Comparison of ENCODE assay signal across 18 cellular contexts in genomic region chr11:86606270-86606848, GRCh38.
DNase-seq lines count a peak whose midpoint lies in the region; ATAC-seq and TF ChIP-seq lines count a peak whose summit lies in the region.
"Had no signal": no experiment of that assay in that cellular context is flagged by ENCODE, and none has a peak within 500 bp of the region (broad histone marks: within the 10 kb centered on the region; RNA-seq: fewer than 3 reads in every experiment).

No MANE protein-coding gene starts in this region.

- no peaks in the 10 kb centered on the region for H3K9me3 ChIP-seq in HCT116 (ENCODE audit: control insufficient read depth in 1 of 2, insufficient read depth in 1 of 2, low read depth in 1 of 2, low read length in 2 of 2)
- H3K9me3 ChIP-seq in adipocyte (ENCODE audit: control insufficient read depth, low read length) = no peaks in the 10 kb centered on the region
- H3K9me3 ChIP-seq in smooth muscle cell (replicated peaks; ENCODE audit: low read depth) = no peaks in the 10 kb centered on the region
- H3K9me3 ChIP-seq in transverse colon = no peaks in the 10 kb centered on the region
- H3K9me3 ChIP-seq in T-helper 17 cell (ENCODE audit: control insufficient read depth, low read length, poor library complexity, severe bottlenecking) = no peaks in the 10 kb centered on the region

- H3K18ac ChIP-seq in mesendoderm (ENCODE audit: low read length) = no peak overlapping the region

- no peaks in the 10 kb centered on the region for H3K36me3 Mint-ChIP-seq in activated naive CD4-positive, alpha-beta T cell treated with anti-CD3 and anti-CD28 coated beads, Interleukin-2, amount 10 ng/mL, durations not matched to agents 7 days and 5 days
- H3K36me3 Mint-ChIP-seq in T-helper 17 cell (ENCODE audit: low read depth) = no peaks in the 10 kb centered on the region
- H3K36me3 Mint-ChIP-seq: CD8-positive, alpha-beta T cell had no signal

- H3K23ac ChIP-seq in mesendoderm (ENCODE audit: low read length) = no peak overlapping the region

- BruUV-seq in HCT116 (replicated peaks; lab: Mats Ljungman, UMichigan) = no TSS peak

- peak overlapping the region; percentile 3 for H2AFZ ChIP-seq in HCT116 (ENCODE audit: low read depth, low read length, poor library complexity, severe bottlenecking)
- H2AFZ ChIP-seq in smooth muscle cell (ENCODE audit: low read depth) = peak overlapping the region; percentile 44

- DNase-seq in HCT116 (ENCODE audit: low read depth, low spot score) (no peak), adipocyte (ENCODE audit: low read depth) (no peak), mesendoderm (no peak), smooth muscle cell (lab: John Stamatoyannopoulos, UW; ENCODE audit: unreplicated experiment) (no peak), NCI-H1436 (lab: John Stamatoyannopoulos, UW) (no peak), transverse colon (no peak), T-helper 17 cell (no peak)
- no peak for DNase-seq in activated naive CD4-positive, alpha-beta T cell treated with anti-CD3 and anti-CD28 coated beads, Interleukin-2, amount 10 ng/mL, durations not matched to agents 7 days and 5 days
- DNase-seq: activated CD8-positive, alpha-beta T cell treated with anti-CD3 and anti-CD28 coated beads, Interleukin-2, amount 10 ng/mL, durations not matched to agents 7 days and 5 days; activated naive CD8-positive, alpha-beta T cell treated with anti-CD3 and anti-CD28 coated beads, Interleukin-2, amount 50 U/mL, for 24 hours; CD8-positive, alpha-beta T cell; cerebellar nuclear complex; DMS79 treated with DMSO at 0.1 percent for 48 hours; left colon; NCI-H146; RPMI8226; stimulated activated naive CD4-positive, alpha-beta T cell had no signal

- H3K27ac Mint-ChIP-seq in activated naive CD4-positive, alpha-beta T cell treated with anti-CD3 and anti-CD28 coated beads, Interleukin-2, amount 10 ng/mL, durations not matched to agents 7 days and 5 days = no peak overlapping the region
- no peak overlapping the region for H3K27ac Mint-ChIP-seq in T-helper 17 cell
- H3K27ac Mint-ChIP-seq: activated CD8-positive, alpha-beta T cell treated with anti-CD3 and anti-CD28 coated beads, Interleukin-2, amount 10 ng/mL, durations not matched to agents 7 days and 5 days; activated naive CD8-positive, alpha-beta T cell treated with anti-CD3 and anti-CD28 coated beads, Interleukin-2, amount 50 U/mL, for 24 hours; CD8-positive, alpha-beta T cell had no signal

- POLR2A ChIA-PET in HCT116 (lab: Charles Lee) = no interaction called here

- TF ChIP-seq EP300 in transverse colon (IDR thresholded peaks at IDR 0.05; ENCODE audit: low read depth) = no peak

- no peak for ATAC-seq in HCT116
- no peak for ATAC-seq in T-helper 17 cell
- ATAC-seq: activated CD8-positive, alpha-beta T cell treated with anti-CD3 and anti-CD28 coated beads, Interleukin-2, amount 10 ng/mL, durations not matched to agents 7 days and 5 days; activated naive CD8-positive, alpha-beta T cell treated with anti-CD3 and anti-CD28 coated beads, Interleukin-2, amount 50 U/mL, for 24 hours; CD8-positive, alpha-beta T cell had no signal

- H3K9me2 ChIP-seq in HCT116 (ENCODE audit: insufficient read depth) = no peaks in the 10 kb centered on the region

- no peak overlapping the region for H3K4me2 ChIP-seq in HCT116 (ENCODE audit: low read length)
- no peak overlapping the region for H3K4me2 ChIP-seq in mesendoderm (ENCODE audit: low read length)
- no peak overlapping the region for H3K4me2 ChIP-seq in smooth muscle cell

- CTCF ChIA-PET in HCT116 (lab: Charles Lee) = interaction anchor here (0.6 to 0.9 kb wide), 2 partner anchors 35 to 193 kb away, joined by 3 read pairs; no protein-coding TSS in a partner anchor
- CTCF ChIA-PET in activated naive CD4-positive, alpha-beta T cell treated with anti-CD3 and anti-CD28 coated beads, Interleukin-2, amount 10 ng/mL, durations not matched to agents 7 days and 5 days (lab: Charles Lee) = interaction anchor here (4.0 to 4.4 kb wide), 2 partner anchors 12 to 151 kb away, joined by 26 to 50 read pairs; no protein-coding TSS in a partner anchor

- TF ChIP-seq RAD21 in HCT116 (IDR thresholded peaks at IDR 0.05; ENCODE audit: low read depth) = no peak

- RAD21 ChIA-PET in HCT116 (lab: Charles Lee; ENCODE audit: low non-redundant PET in 1 of 2, low total read pairs in 2 of 2, uncharacterized antibody in 2 of 2, unreplicated experiment in 2 of 2) = no interaction called here

- no peaks in the 10 kb centered on the region for H3K27me3 Mint-ChIP-seq in activated naive CD4-positive, alpha-beta T cell treated with anti-CD3 and anti-CD28 coated beads, Interleukin-2, amount 10 ng/mL, durations not matched to agents 7 days and 5 days
- H3K27me3 Mint-ChIP-seq in T-helper 17 cell = peaks cover 6% of the 10 kb centered on the region

- H3K4me3 ChIP-seq in HCT116 (replicated peaks in 1 of 2; ENCODE audit: low read depth in 1 of 2, low read length in 2 of 2) (no peak overlapping the region), adipocyte (ENCODE audit: low read length) (no peak overlapping the region), mesendoderm (ENCODE audit: low read length) (no peak overlapping the region), smooth muscle cell (no peak overlapping the region), transverse colon (no peak overlapping the region)

- H3K27ac ChIP-seq in HCT116 (ENCODE audit: low read depth, low read length) = no peak overlapping the region
- no peak overlapping the region for H3K27ac ChIP-seq in mesendoderm (ENCODE audit: low read depth, low read length)
- peak overlapping the region; percentile 49 for H3K27ac ChIP-seq in smooth muscle cell (ENCODE audit: low read depth)
- peak overlapping the region in 2 of 4 donors; percentile 48 to 56 for H3K27ac ChIP-seq in transverse colon
- H3K27ac ChIP-seq: VCaP had no signal

- H3K9me3 Mint-ChIP-seq in activated naive CD4-positive, alpha-beta T cell treated with anti-CD3 and anti-CD28 coated beads, Interleukin-2, amount 10 ng/mL, durations not matched to agents 7 days and 5 days = peaks cover 1% of the 10 kb centered on the region
- H3K9me3 Mint-ChIP-seq: CD8-positive, alpha-beta T cell had no signal

- no peaks in the 10 kb centered on the region for H3K36me3 ChIP-seq in HCT116 (ENCODE audit: control insufficient read depth in 1 of 2, insufficient read depth in 2 of 2, low read length in 2 of 2)
- H3K36me3 ChIP-seq in adipocyte (ENCODE audit: control insufficient read depth, insufficient read depth, low read length, severe bottlenecking) = no peaks in the 10 kb centered on the region
- H3K36me3 ChIP-seq in mesendoderm (ENCODE audit: control insufficient read depth, insufficient read depth, low read length) = no peaks in the 10 kb centered on the region
- H3K36me3 ChIP-seq in smooth muscle cell (ENCODE audit: low read depth) = no peaks in the 10 kb centered on the region
- no peaks in the 10 kb centered on the region for H3K36me3 ChIP-seq in transverse colon

- H2AK5ac ChIP-seq in mesendoderm (ENCODE audit: low read length) = no peak overlapping the region

- in situ Hi-C loops in transverse colon (cut with MboI; ENCODE audit: low pct_ligation_motif_present in 1 of 4, low pct_unique_long_range_greater_than_20kb in 1 of 4, low sequenced_read_pairs in 3 of 4) = loop anchor here in 2 of 4 donors (25.0 kb wide), 2 partner anchors 144 to 206 kb away; partner anchors contain the start of gene PRSS23 (in 1 of the 2)

- TF ChIP-seq POLR2A in HCT116 (IDR thresholded peaks at IDR 0.05; ENCODE audit: borderline replicate concordance, extremely low read depth, insufficient read depth, insufficient read length) (no peak), transverse colon (IDR thresholded peaks at IDR 0.05) (no peak)

- intact Hi-C loops in HCT116 (cut with micrococcal nuclease) (loop anchor here (5.0 to 10.0 kb wide), 2 partner anchors 196 to 752 kb away; partner anchors contain the start of genes CCDC83 and PRSS23), transverse colon (cut with DNase I; ENCODE audit: low total_unique reads) (loop anchor here (5.0 kb wide), 1 partner anchor 211 kb away; no protein-coding TSS in a partner anchor)

- peaks cover 5% of the 10 kb centered on the region for H3F3A ChIP-seq in smooth muscle cell (ENCODE audit: low read depth)

- H3K79me2 ChIP-seq in HCT116 (ENCODE audit: insufficient read depth, low read length) (no peaks in the 10 kb centered on the region), mesendoderm (ENCODE audit: control insufficient read depth, insufficient read depth, low read length) (no peaks in the 10 kb centered on the region), smooth muscle cell (ENCODE audit: low read depth) (no peaks in the 10 kb centered on the region)

- TF ChIP-seq CTCF in HCT116 (IDR thresholded peaks at IDR 0.05 in 2 of 3, conservative IDR thresholded peaks at IDR 0.05 in 1 of 3; ENCODE audit: borderline replicate concordance in 1 of 3, insufficient read depth in 1 of 3, low read depth in 2 of 3, low read length in 2 of 3) (no peak), smooth muscle cell (IDR thresholded peaks at IDR 0.05; ENCODE audit: borderline replicate concordance, insufficient read depth, poor library complexity, severe bottlenecking) (no peak), transverse colon (IDR thresholded peaks at IDR 0.05) (no peak)

- H3K79me1 ChIP-seq in mesendoderm (ENCODE audit: low read length) = no peaks in the 10 kb centered on the region

- no peak overlapping the region for H3K56ac ChIP-seq in mesendoderm (ENCODE audit: low read length)

- WGBS in mesendoderm (ENCODE audit: extremely low coverage, insufficient coverage, low lambda C conversion rate) = no CpG with 5 or more reads among the region's 3 CpGs
- WGBS in smooth muscle cell (ENCODE audit: low lambda C conversion rate) = 79% methylated on average over 3 of the region's 3 CpGs
- 70% methylated on average over 3 of the region's 3 CpGs; no CpG with 5 or more reads in 1 of the 2 donors for WGBS in transverse colon (ENCODE audit: low coverage in 1 of 2), 2 donors

- H3K4me1 Mint-ChIP-seq in activated naive CD4-positive, alpha-beta T cell treated with anti-CD3 and anti-CD28 coated beads, Interleukin-2, amount 10 ng/mL, durations not matched to agents 7 days and 5 days = peaks cover 2% of the 10 kb centered on the region
- H3K4me1 Mint-ChIP-seq in T-helper 17 cell = peaks cover 2% of the 10 kb centered on the region

- no peak overlapping the region for H4K8ac ChIP-seq in mesendoderm (ENCODE audit: low read depth, low read length)

- H4K20me1 ChIP-seq in HCT116 (ENCODE audit: insufficient read depth) = no peaks in the 10 kb centered on the region
- no peaks in the 10 kb centered on the region for H4K20me1 ChIP-seq in smooth muscle cell (ENCODE audit: low read depth)

- H3K27me3 ChIP-seq in HCT116 (ENCODE audit: insufficient read depth, low read length) = no peaks in the 10 kb centered on the region
- H3K27me3 ChIP-seq in adipocyte (replicated peaks; ENCODE audit: control insufficient read depth, insufficient read depth, low read length) = no peaks in the 10 kb centered on the region
- no peaks in the 10 kb centered on the region for H3K27me3 ChIP-seq in mesendoderm (ENCODE audit: insufficient read depth, low read length, poor library complexity)
- H3K27me3 ChIP-seq in smooth muscle cell (ENCODE audit: low read depth) = no peaks in the 10 kb centered on the region
- H3K27me3 ChIP-seq in transverse colon = no peaks in the 10 kb centered on the region

- H3K4ac ChIP-seq in mesendoderm (ENCODE audit: low read depth, low read length) = peak overlapping the region; percentile 43

- peaks cover 0 to 7% of the 10 kb centered on the region in 2 experiments; a peak in 1 of 4 replicates for H3K4me1 ChIP-seq in HCT116 (ENCODE audit: control insufficient read depth in 1 of 2, insufficient read depth in 2 of 2, low read length in 2 of 2)
- peaks cover 30% of the 10 kb centered on the region for H3K4me1 ChIP-seq in adipocyte (ENCODE audit: control insufficient read depth, insufficient read depth, low read length)
- no peaks in the 10 kb centered on the region for H3K4me1 ChIP-seq in mesendoderm (ENCODE audit: control insufficient read depth, low read depth, low read length)
- H3K4me1 ChIP-seq in smooth muscle cell (ENCODE audit: low read depth) = peaks cover 26% of the 10 kb centered on the region
- H3K4me1 ChIP-seq in transverse colon = peaks cover 7 to 20% (median 10%) of the 10 kb centered on the region in 4 donors

- H3K4me3 Mint-ChIP-seq in activated naive CD4-positive, alpha-beta T cell treated with anti-CD3 and anti-CD28 coated beads, Interleukin-2, amount 10 ng/mL, durations not matched to agents 7 days and 5 days = no peak overlapping the region
- no peak overlapping the region for H3K4me3 Mint-ChIP-seq in T-helper 17 cell
- H3K4me3 Mint-ChIP-seq: activated CD8-positive, alpha-beta T cell treated with anti-CD3 and anti-CD28 coated beads, Interleukin-2, amount 10 ng/mL, durations not matched to agents 7 days and 5 days; activated naive CD8-positive, alpha-beta T cell treated with anti-CD3 and anti-CD28 coated beads, Interleukin-2, amount 50 U/mL, for 24 hours; CD8-positive, alpha-beta T cell had no signal

- H2BK5ac ChIP-seq in mesendoderm (ENCODE audit: low read length) = no peak overlapping the region

- H2BK120ac ChIP-seq in mesendoderm (ENCODE audit: low read depth, low read length) = no peak overlapping the region

- H2BK15ac ChIP-seq in mesendoderm (replicated peaks; ENCODE audit: low read depth) = no peak overlapping the region

- no peak overlapping the region for H3K9ac ChIP-seq in HCT116 (ENCODE audit: low read length)
- peak overlapping the region; percentile 59 for H3K9ac ChIP-seq in adipocyte (ENCODE audit: low read length)
- no peak overlapping the region for H3K9ac ChIP-seq in mesendoderm (ENCODE audit: low read length)
- no peak overlapping the region for H3K9ac ChIP-seq in smooth muscle cell (ENCODE audit: low read depth)

- H4K5ac ChIP-seq in mesendoderm (ENCODE audit: low read length) = no peak overlapping the region
